In the genomic region with DNA sequence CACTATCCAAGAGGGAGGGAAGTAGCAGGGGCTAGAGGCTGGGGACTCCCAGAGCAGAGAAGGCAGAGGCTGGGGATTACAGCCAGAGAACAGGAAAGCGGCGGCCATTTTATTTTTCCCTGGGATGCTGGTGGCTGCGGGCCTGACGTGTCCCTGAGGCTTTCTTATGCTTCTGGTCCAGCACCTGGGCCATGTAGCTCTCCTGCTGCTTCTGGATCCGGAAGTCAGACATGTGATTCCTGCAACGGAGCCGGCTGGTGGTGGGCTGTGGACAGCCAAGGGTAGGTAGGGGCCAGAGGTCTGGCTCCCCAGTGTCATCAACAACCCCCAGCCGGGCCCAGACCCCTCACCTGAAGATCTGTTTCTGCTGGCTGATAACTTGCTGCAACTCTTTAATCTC, we compare ENCODE assay signal across 18 cellular contexts. TPM values are rescaled to one million over a fixed set of nuclear protein-coding genes. Genes with fewer than 3 reads are reported as not detected.
DNase-seq lines count a peak whose midpoint lies in the region; ATAC-seq and TF ChIP-seq lines count a peak whose summit lies in the region.
"Had no signal": no experiment of that assay in that cellular context is flagged by ENCODE, and none has a peak within 500 bp of the region (broad histone marks: within the 10 kb centered on the region; RNA-seq: fewer than 3 reads in every experiment).

No MANE protein-coding gene starts in this region.

- H3K36me3 ChIP-seq in heart right ventricle (peaks cover 0 to 28% (median 0%) of the 10 kb centered on the region in 9 donors), skeletal muscle tissue (ENCODE audit: control insufficient read depth in 3 of 3, insufficient read depth in 3 of 3, low read length in 3 of 3) (peaks cover 8 to 13% (median 8%) of the 10 kb centered on the region in 3 donors)
- H3K36me3 ChIP-seq in CD4-positive, alpha-beta memory T cell (ENCODE audit: insufficient read depth, low read length): no peaks in the 10 kb centered on the region
- H3K36me3 ChIP-seq: BE2C, MG63 had no signal

- H3K4me3 ChIP-seq in heart right ventricle (no peak overlapping the region), right cardiac atrium (ENCODE audit: low read length) (no peak overlapping the region), skeletal muscle tissue (ENCODE audit: low read length in 3 of 3) (peak overlapping the region in 1 of 3 donors; percentile 73)
- no peak overlapping the region for H3K4me3 ChIP-seq in CD4-positive, alpha-beta memory T cell (ENCODE audit: low read length in 2 of 2)
- H3K4me3 ChIP-seq: HAP-1, MG63 had no signal

- TF ChIP-seq CTCF in heart right ventricle (IDR thresholded peaks at IDR 0.05): no peak

- H3K9ac ChIP-seq in skeletal muscle tissue (ENCODE audit: low read depth in 1 of 3, low read length in 3 of 3): peak overlapping the region in 2 of 3 donors; percentile 96 to 98

- peaks cover 52% of the 10 kb centered on the region for H3K36me3 Mint-ChIP-seq in activated T-helper 2 cell treated with anti-CD3 and anti-CD28 coated beads, Interferon-gamma antibody, Interleukin-2, Interleukin-4, amounts not matched to agents 10 μg/mL and 5 μg/mL and 100 μg/mL, durations not matched to agents 14 hours and 24 hours and 36 hours (ENCODE audit: low read depth)
- peaks cover 0 to 5% of the 10 kb centered on the region in 2 donors for H3K36me3 Mint-ChIP-seq in CD4-positive, alpha-beta memory T cell

- H3K9me3 ChIP-seq in heart right ventricle: no peaks in the 10 kb centered on the region
- no peaks in the 10 kb centered on the region for H3K9me3 ChIP-seq in right cardiac atrium (ENCODE audit: control insufficient read depth, low read length)
- no peaks in the 10 kb centered on the region for H3K9me3 ChIP-seq in skeletal muscle tissue (ENCODE audit: control insufficient read depth in 3 of 3, low read length in 3 of 3)
- no peaks in the 10 kb centered on the region for H3K9me3 ChIP-seq in CD4-positive, alpha-beta memory T cell (ENCODE audit: control insufficient read depth in 1 of 2, low read length in 2 of 2)
- H3K9me3 ChIP-seq: BE2C, HAP-1, MG63 had no signal

- H3K9me3 Mint-ChIP-seq in activated T-helper 2 cell treated with anti-CD3 and anti-CD28 coated beads, Interferon-gamma antibody, Interleukin-2, Interleukin-4, amounts not matched to agents 10 μg/mL and 5 μg/mL and 100 μg/mL, durations not matched to agents 14 hours and 24 hours and 36 hours: no peaks in the 10 kb centered on the region
- peaks cover 0 to 2% (median 0%) of the 10 kb centered on the region in 8 donors for H3K9me3 Mint-ChIP-seq in CD4-positive, alpha-beta memory T cell

- peaks cover 4 to 61% (median 50%) of the 10 kb centered on the region in 9 donors for H3K4me1 ChIP-seq in heart right ventricle
- peaks cover 4% of the 10 kb centered on the region for H3K4me1 ChIP-seq in right cardiac atrium (ENCODE audit: control insufficient read depth, insufficient read depth, low read length)
- peaks cover 31 to 45% (median 40%) of the 10 kb centered on the region in 3 donors for H3K4me1 ChIP-seq in skeletal muscle tissue (ENCODE audit: control insufficient read depth in 3 of 3, insufficient read depth in 3 of 3, low read length in 3 of 3)
- H3K4me1 ChIP-seq in CD4-positive, alpha-beta memory T cell (ENCODE audit: insufficient read depth, low read length): peaks cover 17% of the 10 kb centered on the region
- H3K4me1 ChIP-seq: BE2C had no signal

- CTCF ChIA-PET in CD4-positive, alpha-beta memory T cell (lab: Charles Lee; ENCODE audit: partially characterized antibody): interaction anchor here (1.6 kb wide), 1 partner anchor 55 kb away, joined by 3 read pairs; a partner anchor contains a TSS

- peak overlapping the region; percentile 11 for H3K4me3 Mint-ChIP-seq in activated T-helper 2 cell treated with anti-CD3 and anti-CD28 coated beads, Interferon-gamma antibody, Interleukin-2, Interleukin-4, amounts not matched to agents 10 μg/mL and 5 μg/mL and 100 μg/mL, durations not matched to agents 14 hours and 24 hours and 36 hours (ENCODE audit: low read depth)
- peak overlapping the region in 1 of 8 donors; percentile 47 for H3K4me3 Mint-ChIP-seq in CD4-positive, alpha-beta memory T cell

- intact Hi-C loops in heart right ventricle (cut with DNase I) (no loop called here), left cardiac atrium (cut with DNase I) (no loop called here), right cardiac atrium (cut with DNase I) (no loop called here)
- intact Hi-C loops in activated T-helper 2 cell treated with anti-CD3 and anti-CD28 coated beads, Interferon-gamma antibody, Interleukin-2, Interleukin-4, amounts not matched to agents 10 μg/mL and 5 μg/mL and 100 μg/mL, durations not matched to agents 14 hours and 24 hours and 36 hours (cut with micrococcal nuclease): no loop called here
- intact Hi-C loops in CD4-positive, alpha-beta memory T cell (cut with micrococcal nuclease): no loop called here

- POLR2A ChIA-PET in CD4-positive, alpha-beta memory T cell (lab: Charles Lee; ENCODE audit: partially characterized antibody): interaction anchor here (1.5 kb wide), 1 partner anchor 103 kb away, joined by 5 read pairs; a partner anchor contains a TSS

- DNase-seq in heart right ventricle: no peak
- no peak for DNase-seq in left cardiac atrium
- DNase-seq in activated T-helper 2 cell treated with anti-CD3 and anti-CD28 coated beads, Interferon-gamma antibody, Interleukin-2, Interleukin-4, amounts not matched to agents 10 μg/mL and 5 μg/mL and 100 μg/mL, durations not matched to agents 14 hours and 24 hours and 36 hours (ENCODE audit: low spot score): no peak
- DNase-seq in right cardiac atrium: peak in 1 of 3 donors; percentile 19
- DNase-seq in midbrain (lab: John Stamatoyannopoulos, UW): no peak
- DNase-seq in CD4-positive, alpha-beta memory T cell: no peak
- no peak for DNase-seq in Ammon's horn (ENCODE audit: low spot score)
- DNase-seq: BE2C, GF-D8, MG63, NCI-H1105 treated with DMSO at 0.1 percent for 48 hours, NCI-H1930, NCI-H2171 treated with DMSO at 0.1 percent for 48 hours, NCI-H82, SHP77 had no signal

- peaks cover 27% of the 10 kb centered on the region for H3K4me1 Mint-ChIP-seq in activated T-helper 2 cell treated with anti-CD3 and anti-CD28 coated beads, Interferon-gamma antibody, Interleukin-2, Interleukin-4, amounts not matched to agents 10 μg/mL and 5 μg/mL and 100 μg/mL, durations not matched to agents 14 hours and 24 hours and 36 hours (ENCODE audit: low read depth)
- peaks cover 2 to 13% (median 6%) of the 10 kb centered on the region in 4 donors for H3K4me1 Mint-ChIP-seq in CD4-positive, alpha-beta memory T cell

- H3K27me3 ChIP-seq in heart right ventricle (peaks cover 0 to 34% (median 0%) of the 10 kb centered on the region in 7 donors), right cardiac atrium (ENCODE audit: control insufficient read depth, insufficient read depth) (no peaks in the 10 kb centered on the region), skeletal muscle tissue (ENCODE audit: control insufficient read depth in 3 of 3, insufficient read depth in 3 of 3, low read length in 3 of 3) (no peaks in the 10 kb centered on the region)
- no peaks in the 10 kb centered on the region for H3K27me3 ChIP-seq in CD4-positive, alpha-beta memory T cell (ENCODE audit: insufficient read depth, low read length)
- H3K27me3 ChIP-seq: MG63 had no signal

- ATAC-seq in heart right ventricle (no peak), left cardiac atrium (no peak), right cardiac atrium (no peak)

- WGBS in heart right ventricle, 2 donors: 65 to 68% methylated on average over 8 of the region's 8 CpGs
- WGBS in right cardiac atrium: 73% methylated on average over 8 of the region's 8 CpGs

- H3K27ac ChIP-seq in heart right ventricle (peak overlapping the region in 9 of 10 donors; percentile 26 to 97 (median 94)), right cardiac atrium (ENCODE audit: low read length) (peak overlapping the region; percentile 93), skeletal muscle tissue (ENCODE audit: low read depth, low read length) (peak overlapping the region; percentile 98)
- H3K27ac ChIP-seq in CD4-positive, alpha-beta memory T cell (ENCODE audit: low read depth, low read length): no peak overlapping the region

- H3K27ac Mint-ChIP-seq in activated T-helper 2 cell treated with anti-CD3 and anti-CD28 coated beads, Interferon-gamma antibody, Interleukin-2, Interleukin-4, amounts not matched to agents 10 μg/mL and 5 μg/mL and 100 μg/mL, durations not matched to agents 14 hours and 24 hours and 36 hours: no peak overlapping the region
- no peak overlapping the region for H3K27ac Mint-ChIP-seq in CD4-positive, alpha-beta memory T cell

- no peaks in the 10 kb centered on the region for H3K27me3 Mint-ChIP-seq in activated T-helper 2 cell treated with anti-CD3 and anti-CD28 coated beads, Interferon-gamma antibody, Interleukin-2, Interleukin-4, amounts not matched to agents 10 μg/mL and 5 μg/mL and 100 μg/mL, durations not matched to agents 14 hours and 24 hours and 36 hours (ENCODE audit: low read depth)
- no peaks in the 10 kb centered on the region for H3K27me3 Mint-ChIP-seq in CD4-positive, alpha-beta memory T cell

RNA-seq across cellular contexts. Expression of a gene that starts 1.8 kb away (rescaled TPM):
- total RNA-seq in heart right ventricle: 10 to 100 TPM; 26.3 to 64.8 (median 37.3) TPM
- 10 to 100 TPM; 12.2 to 28.5 TPM for polyA plus RNA-seq in heart right ventricle
- 10 to 100 TPM; 21.7 to 27.9 TPM for total RNA-seq in left cardiac atrium
- total RNA-seq in activated T-helper 2 cell treated with anti-CD3 and anti-CD28 coated beads, Interferon-gamma antibody, Interleukin-2, Interleukin-4, amounts not matched to agents 10 μg/mL and 5 μg/mL and 100 μg/mL, durations not matched to agents 14 hours and 24 hours and 36 hours: 7.7 and 8.3 TPM in 2 replicates
- 10 to 100 TPM; 24.8 to 38.5 (median 33.0) TPM for total RNA-seq in right cardiac atrium
- polyA plus RNA-seq in right cardiac atrium: 22.2 TPM
- total RNA-seq in skeletal muscle tissue: 23.5 TPM
- total RNA-seq in CD4-positive, alpha-beta memory T cell: 1 to 10 TPM; 1.2 to 1.3 TPM
- polyA plus RNA-seq in CD4-positive, alpha-beta memory T cell: under 1 TPM; 0.11 to 0.23 TPM

RNA-seq across cellular contexts. Expression of a gene that starts 7.0 kb away (rescaled TPM):
- total RNA-seq in heart right ventricle (1 to 10 TPM in 3 of 10 donors, under 1 TPM in 7; 0.28 to 6.6 (median 0.65) TPM), left cardiac atrium (1 to 10 TPM in 1 of 2 donors, under 1 TPM in 1; 0.55 to 1.2 TPM), right cardiac atrium (1 to 10 TPM in 2 of 4 donors, under 1 TPM in 2; 0.70 to 1.8 (median 1.1) TPM), skeletal muscle tissue (0.52 TPM)
- polyA plus RNA-seq in heart right ventricle (1 to 10 TPM in 1 of 2 donors, under 1 TPM in 1; 0.67 to 1.5 TPM), right cardiac atrium (0.38 TPM)
- 48.3 and 53.6 TPM in 2 replicates for total RNA-seq in activated T-helper 2 cell treated with anti-CD3 and anti-CD28 coated beads, Interferon-gamma antibody, Interleukin-2, Interleukin-4, amounts not matched to agents 10 μg/mL and 5 μg/mL and 100 μg/mL, durations not matched to agents 14 hours and 24 hours and 36 hours
- total RNA-seq in CD4-positive, alpha-beta memory T cell: 1 to 10 TPM in 1 of 2 experiments, under 1 TPM in 1; 0.93 to 1.1 TPM
- polyA plus RNA-seq in CD4-positive, alpha-beta memory T cell: 1 to 10 TPM in 1 of 2 donors, under 1 TPM in 1; 0.84 to 8.2 TPM

RNA-seq across cellular contexts. Expression of a gene that starts 7.2 kb away (rescaled TPM):
- total RNA-seq in heart right ventricle (10 to 100 TPM; 11.8 to 24.8 (median 16.5) TPM), left cardiac atrium (1 to 10 TPM; 8.8 to 9.0 TPM), right cardiac atrium (10 to 100 TPM in 3 of 4 donors, 1 to 10 TPM in 1; 9.8 to 25.4 (median 14.4) TPM), skeletal muscle tissue (12.0 TPM)
- polyA plus RNA-seq in heart right ventricle (10 to 100 TPM; 14.8 to 37.5 TPM), right cardiac atrium (34.6 TPM)
- 4.7 and 4.8 TPM in 2 replicates for total RNA-seq in activated T-helper 2 cell treated with anti-CD3 and anti-CD28 coated beads, Interferon-gamma antibody, Interleukin-2, Interleukin-4, amounts not matched to agents 10 μg/mL and 5 μg/mL and 100 μg/mL, durations not matched to agents 14 hours and 24 hours and 36 hours
- total RNA-seq in CD4-positive, alpha-beta memory T cell: 1 to 10 TPM; 5.6 to 7.5 TPM
- 1 to 10 TPM; 4.2 to 5.6 TPM for polyA plus RNA-seq in CD4-positive, alpha-beta memory T cell

RNA-seq across cellular contexts. Expression of a gene that starts 13.6 kb away (rescaled TPM):
- total RNA-seq in heart right ventricle: under 1 TPM in 1 of 10 donors, not detected in 9; 0.19 TPM
- not detected for polyA plus RNA-seq in heart right ventricle
- total RNA-seq in left cardiac atrium: not detected
- 2.1 and 4.2 TPM in 2 replicates for total RNA-seq in activated T-helper 2 cell treated with anti-CD3 and anti-CD28 coated beads, Interferon-gamma antibody, Interleukin-2, Interleukin-4, amounts not matched to agents 10 μg/mL and 5 μg/mL and 100 μg/mL, durations not matched to agents 14 hours and 24 hours and 36 hours
- not detected for total RNA-seq in right cardiac atrium
- 0.18 TPM for polyA plus RNA-seq in right cardiac atrium
- not detected for total RNA-seq in skeletal muscle tissue
- total RNA-seq in CD4-positive, alpha-beta memory T cell: not detected
- not detected for polyA plus RNA-seq in CD4-positive, alpha-beta memory T cell
- total RNA-seq: NCI-H460 had no signal

RNA-seq across cellular contexts. Expression of a gene that starts 42.6 kb away (rescaled TPM):
- total RNA-seq in heart right ventricle (10 to 100 TPM in 9 of 10 donors, 1 to 10 TPM in 1; 9.5 to 21.1 (median 14.1) TPM), left cardiac atrium (10 to 100 TPM; 14.8 to 15.2 TPM), right cardiac atrium (10 to 100 TPM; 14.0 to 24.9 (median 15.2) TPM), skeletal muscle tissue (16.2 TPM)
- polyA plus RNA-seq in heart right ventricle (10 to 100 TPM in 1 of 2 donors, 1 to 10 TPM in 1; 3.4 to 12.7 TPM), right cardiac atrium (5.6 TPM)
- 29.8 and 35.8 TPM in 2 replicates for total RNA-seq in activated T-helper 2 cell treated with anti-CD3 and anti-CD28 coated beads, Interferon-gamma antibody, Interleukin-2, Interleukin-4, amounts not matched to agents 10 μg/mL and 5 μg/mL and 100 μg/mL, durations not matched to agents 14 hours and 24 hours and 36 hours
- 1 to 10 TPM; 6.2 to 7.3 TPM for total RNA-seq in CD4-positive, alpha-beta memory T cell
- 1 to 10 TPM; 1.8 to 6.5 TPM for polyA plus RNA-seq in CD4-positive, alpha-beta memory T cell
